ENCODE assay signal across 19 cellular contexts in genomic region chr5:1919209-1919566, GRCh38. TPM values are rescaled to one million over a fixed set of nuclear protein-coding genes. Genes with fewer than 3 reads are reported as not detected.
"Had no signal": no experiment of that assay in that cellular context is flagged by ENCODE, and none has a peak within 500 bp of the region (broad histone marks: within the 10 kb centered on the region; RNA-seq: fewer than 3 reads in every experiment).

No MANE protein-coding gene starts in this region.

- H3K27ac Mint-ChIP-seq: nephron had no signal

- ATAC-seq: psoas muscle, sciatic nerve had no signal

- H3K79me2 ChIP-seq: hepatocyte had no signal

- H3K27me3 ChIP-seq: hepatocyte had no signal

- H3K36me3 ChIP-seq: stomach, thoracic aorta, transverse colon had no signal

- H2AFZ ChIP-seq: hepatocyte had no signal

- H3K4me3 Mint-ChIP-seq: nephron had no signal

- DNase-seq: cortex of kidney; dorsolateral prefrontal cortex; effector CD8-positive, alpha-beta T cell; foreskin melanocyte; kidney glomerular epithelial cell; midbrain; psoas muscle; retina; stimulated activated naive CD4-positive, alpha-beta T cell; stomach; substantia nigra; transverse colon had no signal

- H3K4me1 ChIP-seq: psoas muscle, stomach, transverse colon had no signal

- H3K9me3 ChIP-seq: psoas muscle, thoracic aorta, transverse colon had no signal

- H3K4me2 ChIP-seq: hepatocyte had no signal

- H3K4me1 Mint-ChIP-seq: nephron had no signal

- H3K4me3 ChIP-seq: dorsolateral prefrontal cortex, hepatocyte, psoas muscle, stomach, thoracic aorta, transverse colon had no signal

- H3K27ac ChIP-seq: dorsolateral prefrontal cortex, hepatocyte, psoas muscle, stomach, thoracic aorta, transverse colon had no signal

RNA-seq across cellular contexts. Expression of gene IRX4, which starts 36.5 kb away (rescaled TPM):
- total RNA-seq: chondrocyte, dorsolateral prefrontal cortex, hepatocyte, omental fat pad, sciatic nerve, stomach, thoracic aorta, transverse colon, ureter had no signal
- polyA plus RNA-seq: hepatocyte had no signal
